Comparison of ENCODE assay signal across 10 cellular contexts in genomic region chr20:48828734-48829460, GRCh38. TPM values are rescaled to one million over a fixed set of nuclear protein-coding genes. Genes with fewer than 3 reads are reported as not detected.
A peak's percentile ranks its signal among the peaks of the same experiment; 100 is the strongest.
DNase-seq lines count a peak whose midpoint lies in the region; ATAC-seq and TF ChIP-seq lines count a peak whose summit lies in the region.
"Had no signal": no experiment of that assay in that cellular context is flagged by ENCODE, and none has a peak within 500 bp of the region (broad histone marks: within the 10 kb centered on the region; RNA-seq: fewer than 3 reads in every experiment).

No MANE protein-coding gene starts in this region.

- peak overlapping the region; percentile 85 for H3K4me3 Mint-ChIP-seq in activated naive CD4-positive, alpha-beta T cell treated with anti-CD3 and anti-CD28 coated beads, Interleukin-2, amount 50 U/mL, for 24 hours

- peak overlapping the region; percentile 75 for H3K4me3 ChIP-seq in adipocyte (ENCODE audit: low read length)
- peak overlapping the region; percentile 40 to 63 (median 55) for H3K4me3 ChIP-seq in right lobe of liver
- H3K4me3 ChIP-seq in thyroid gland (replicated peaks in 1 of 3), result peak overlapping the region in 1 of 3 donors; percentile 43

- 85% methylated on average over 5 of the region's 11 CpGs for WGBS in right lobe of liver (ENCODE audit: insufficient coverage, low coverage, low lambda C conversion rate, missing lambda C conversion rate)
- WGBS in thyroid gland, 2 donors, result 72 to 81% methylated on average over 11 of the region's 11 CpGs

- H3K9me3 ChIP-seq in adipocyte (ENCODE audit: control insufficient read depth, low read length) (no peaks in the 10 kb centered on the region), right lobe of liver (no peaks in the 10 kb centered on the region), thyroid gland (no peaks in the 10 kb centered on the region)

- no peaks in the 10 kb centered on the region for H3K36me3 Mint-ChIP-seq in activated naive CD4-positive, alpha-beta T cell treated with anti-CD3 and anti-CD28 coated beads, Interleukin-2, amount 50 U/mL, for 24 hours

- H3K27me3 ChIP-seq in adipocyte (replicated peaks; ENCODE audit: control insufficient read depth, insufficient read depth, low read length), result no peaks in the 10 kb centered on the region
- H3K27me3 ChIP-seq in right lobe of liver, result no peaks in the 10 kb centered on the region
- no peaks in the 10 kb centered on the region for H3K27me3 ChIP-seq in thyroid gland

- no peaks in the 10 kb centered on the region for H3K9me3 Mint-ChIP-seq in activated naive CD4-positive, alpha-beta T cell treated with anti-CD3 and anti-CD28 coated beads, Interleukin-2, amount 50 U/mL, for 24 hours

- no peak for DNase-seq in activated naive CD4-positive, alpha-beta T cell treated with Interleukin-2 at 50 U/mL for 16 hours
- DNase-seq in adipocyte (ENCODE audit: low read depth) (no peak), right lobe of liver (no peak), thyroid gland (no peak), mesenteric fat pad (ENCODE audit: low spot score) (no peak), Ammon's horn (ENCODE audit: low spot score) (no peak)
- DNase-seq: SHP77 treated with DMSO at 0.1 percent for 48 hours had no signal

- no peaks in the 10 kb centered on the region for H3K36me3 ChIP-seq in adipocyte (ENCODE audit: control insufficient read depth, insufficient read depth, low read length, severe bottlenecking)
- no peaks in the 10 kb centered on the region for H3K36me3 ChIP-seq in right lobe of liver
- H3K36me3 ChIP-seq in thyroid gland, result no peaks in the 10 kb centered on the region

- H3K4me1 ChIP-seq in adipocyte (ENCODE audit: control insufficient read depth, insufficient read depth, low read length), result peaks cover 17% of the 10 kb centered on the region
- peaks cover 0 to 13% (median 6%) of the 10 kb centered on the region in 4 donors for H3K4me1 ChIP-seq in right lobe of liver
- H3K4me1 ChIP-seq in thyroid gland, result peaks cover 24 to 56% of the 10 kb centered on the region in 2 donors

- peak overlapping the region; percentile 77 for H3K9ac ChIP-seq in adipocyte (ENCODE audit: low read length)

- peaks cover 27% of the 10 kb centered on the region for H3K4me1 Mint-ChIP-seq in activated naive CD4-positive, alpha-beta T cell treated with anti-CD3 and anti-CD28 coated beads, Interleukin-2, amount 50 U/mL, for 24 hours

- no peak for TF ChIP-seq POLR2A in right lobe of liver (IDR thresholded peaks at IDR 0.05)
- TF ChIP-seq POLR2A in thyroid gland (IDR thresholded peaks at IDR 0.05), result no peak

- no peak for ATAC-seq in right lobe of liver
- no peak for ATAC-seq in HG03135 (IDR thresholded peaks at IDR 0.05; ENCODE audit: unreplicated experiment)

- intact Hi-C loops in right lobe of liver (cut with DNase I), result no loop called here
- intact Hi-C loops in thyroid gland (cut with DNase I), result loop anchor here (5.0 kb wide), 1 partner anchor 147 kb away; no protein-coding TSS in a partner anchor

- no peak for TF ChIP-seq CTCF in right lobe of liver (IDR thresholded peaks at IDR 0.05)
- no peak for TF ChIP-seq CTCF in thyroid gland (IDR thresholded peaks at IDR 0.05)

- peak overlapping the region; percentile 70 for H3K27ac Mint-ChIP-seq in activated naive CD4-positive, alpha-beta T cell treated with anti-CD3 and anti-CD28 coated beads, Interleukin-2, amount 50 U/mL, for 24 hours

- H3K27me3 Mint-ChIP-seq in activated naive CD4-positive, alpha-beta T cell treated with anti-CD3 and anti-CD28 coated beads, Interleukin-2, amount 50 U/mL, for 24 hours, result peaks cover 6% of the 10 kb centered on the region

- H3K27ac ChIP-seq in right lobe of liver (peak overlapping the region in 2 of 3 donors; percentile 51 to 65), thyroid gland (peak overlapping the region in 2 of 3 donors; percentile 65 to 78)
- H3K27ac ChIP-seq: epithelial cell of prostate had no signal

RNA-seq across cellular contexts. Expression of gene PREX1, which starts 1.1 kb away (rescaled TPM):
- 10 to 100 TPM in 2 of 6 experiments, 1 to 10 TPM in 4; 4.4 to 11.1 (median 8.7) TPM for total RNA-seq in right lobe of liver
- total RNA-seq in thyroid gland, result 10 to 100 TPM; 10.2 to 42.7 (median 18.7) TPM
- total RNA-seq in mesenteric fat pad, result 44.0 TPM
